8 cellular contexts compared by ENCODE assay signal in genomic region chr1:204837440-204838084, GRCh38. TPM values are rescaled to one million over a fixed set of nuclear protein-coding genes. Genes with fewer than 3 reads are reported as not detected.
A peak's percentile ranks its signal among the peaks of the same experiment; 100 is the strongest.
DNase-seq lines count a peak whose midpoint lies in the region; ATAC-seq, FAIRE-seq and TF ChIP-seq lines count a peak whose summit lies in the region.

No MANE protein-coding gene starts in this region.

- H3K27ac ChIP-seq in astrocyte (ENCODE audit: low read depth, low read length) = no peak overlapping the region

- no TSS peak for BruUV-seq in Caco-2 (replicated peaks; lab: Mats Ljungman, UMichigan)

- no peak for FAIRE-seq in astrocyte (lab: Jason Lieb, UNC)

- H3K4me2 ChIP-seq in astrocyte (ENCODE audit: low read length) = peak overlapping the region; percentile 5

- POLR2A ChIA-PET in Caco-2 (lab: Charles Lee) = no interaction called here

- H3K27ac Mint-ChIP-seq in Caco-2 (ENCODE audit: unreplicated experiment) = no peak overlapping the region
- H3K27ac Mint-ChIP-seq in astrocyte (ENCODE audit: unreplicated experiment) = no peak overlapping the region

- H3K4me1 ChIP-seq in Caco-2 (0 out of 2 replicates have a peak, but pooled peaks cover 3% of the 10 kb centered on the region), astrocyte (ENCODE audit: insufficient read depth, low read length) (peaks cover 11% of the 10 kb centered on the region)

- peaks cover 7% of the 10 kb centered on the region for H3K27me3 Mint-ChIP-seq in Caco-2 (ENCODE audit: insufficient read depth, unreplicated experiment)
- H3K27me3 Mint-ChIP-seq in astrocyte (ENCODE audit: low read depth, unreplicated experiment) = peaks cover 12% of the 10 kb centered on the region

- no peaks in the 10 kb centered on the region for H3K9me3 ChIP-seq in Caco-2
- H3K9me3 ChIP-seq in astrocyte (ENCODE audit: insufficient read depth, low read depth, low read length) = no peaks in the 10 kb centered on the region

- intact Hi-C loops in Caco-2 (cut with micrococcal nuclease; ENCODE audit: unreplicated experiment) = no loop called here

- H3K79me2 ChIP-seq in astrocyte (ENCODE audit: insufficient read depth, low read length) = peaks cover 29% of the 10 kb centered on the region

- no peaks in the 10 kb centered on the region; the same call in 1 of the 2 replicates for H3K27me3 ChIP-seq in Caco-2 (replicated peaks; ENCODE audit: control insufficient read depth, insufficient read depth, low read length)
- peaks cover 3% of the 10 kb centered on the region for H3K27me3 ChIP-seq in astrocyte (ENCODE audit: insufficient read depth, low read length)

- H3K4me3 Mint-ChIP-seq in Caco-2 (ENCODE audit: unreplicated experiment) = no peak overlapping the region
- no peak overlapping the region for H3K4me3 Mint-ChIP-seq in astrocyte (ENCODE audit: unreplicated experiment)

- H3K36me3 ChIP-seq in Caco-2 (ENCODE audit: control insufficient read depth, insufficient read depth, low read length) (no peaks in the 10 kb centered on the region), astrocyte (ENCODE audit: insufficient read depth, low read length) (no peaks in the 10 kb centered on the region)

- H3K4me3 ChIP-seq in Caco-2 (ENCODE audit: low read depth, low read length) (no peak overlapping the region), astrocyte (ENCODE audit: insufficient read depth, low read depth, low read length) (no peak overlapping the region)

- peak in 1 of 2 experiments; percentile 43 for TF ChIP-seq CTCF in Caco-2 (IDR thresholded peaks at IDR 0.05; ENCODE audit: insufficient read depth in 1 of 2, low read depth in 1 of 2, low read length in 1 of 2, severe bottlenecking in 1 of 2, unreplicated experiment in 1 of 2)
- no peak for TF ChIP-seq CTCF in astrocyte (IDR thresholded peaks at IDR 0.05; ENCODE audit: insufficient read depth, low read depth, low read length)

- H2AFZ ChIP-seq in astrocyte (ENCODE audit: low read depth, low read length) = no peak overlapping the region

- CTCF ChIA-PET in Caco-2 (lab: Charles Lee) = interaction anchor here (0.6 to 1.6 kb wide), 5 partner anchors 11 to 152 kb away, joined by 3 to 6 read pairs (median 4); no protein-coding TSS in a partner anchor

- H3K4me1 Mint-ChIP-seq in Caco-2 (ENCODE audit: low read depth, unreplicated experiment) = no peaks in the 10 kb centered on the region
- peaks cover 8% of the 10 kb centered on the region for H3K4me1 Mint-ChIP-seq in astrocyte (ENCODE audit: low read depth, unreplicated experiment)

- H3K9me3 Mint-ChIP-seq in Caco-2 (ENCODE audit: unreplicated experiment) (no peaks in the 10 kb centered on the region), astrocyte (ENCODE audit: unreplicated experiment) (no peaks in the 10 kb centered on the region)

- no peaks in the 10 kb centered on the region for H3K36me3 Mint-ChIP-seq in Caco-2 (ENCODE audit: insufficient read depth, unreplicated experiment)
- H3K36me3 Mint-ChIP-seq in astrocyte (ENCODE audit: low read depth, unreplicated experiment) = peaks cover 2% of the 10 kb centered on the region

- no peak overlapping the region for H3K9ac ChIP-seq in astrocyte (ENCODE audit: low read length)

- DNase-seq in Caco-2 = peak; percentile 59 to 77
- peak; percentile 12 to 64 for DNase-seq in Kasumi-1 (lab: John Stamatoyannopoulos, UW)
- DNase-seq in astrocyte (ENCODE audit: low read depth) = peak; percentile 51
- peak; percentile 61 for DNase-seq in kidney tubule cell (ENCODE audit: low spot score)
- DNase-seq in COLO668 (lab: John Stamatoyannopoulos, UW; ENCODE audit: unreplicated experiment) = no peak
- DNase-seq in inferior parietal cortex (ENCODE audit: extremely low spot score) = no peak
- no peak for DNase-seq in NCI-H1436 treated with DMSO at 0.1 percent for 48 hours (lab: John Stamatoyannopoulos, UW)

- ATAC-seq in HG02588 (IDR thresholded peaks at IDR 0.05; ENCODE audit: unreplicated experiment) = no peak

- peaks cover 78% of the 10 kb centered on the region for H4K20me1 ChIP-seq in astrocyte (ENCODE audit: insufficient read depth, low read length)

RNA-seq across cellular contexts. Expression of gene NFASC, which starts 33.1 kb away (rescaled TPM):
- 1.3 and 1.6 TPM in 2 replicates for total RNA-seq in Caco-2 (2022)
- total RNA-seq in astrocyte = 26.7 and 29.6 TPM in 2 replicates

Comparison
In these comparisons a context has a peak if more than half of its experiments do, and no peak if none do; other contexts are left out.
1. DNase-seq: peak in Caco-2 (2 of 2), Kasumi-1 (2 of 2), astrocyte (single experiment) and kidney tubule cell (single experiment); none in COLO668 (single experiment), inferior parietal cortex (single experiment) and NCI-H1436 treated with DMSO at 0.1 percent for 48 hours (single experiment).
2. RNA of gene NFASC, which starts 33.1 kb away (total RNA-seq): 26.7 to 29.6 TPM in astrocyte; 1.3 to 1.6 TPM in Caco-2; every median in the first group is over 10 times any median in the second.